Comparison of ENCODE assay signal across 8 cellular contexts in the genomic region with DNA sequence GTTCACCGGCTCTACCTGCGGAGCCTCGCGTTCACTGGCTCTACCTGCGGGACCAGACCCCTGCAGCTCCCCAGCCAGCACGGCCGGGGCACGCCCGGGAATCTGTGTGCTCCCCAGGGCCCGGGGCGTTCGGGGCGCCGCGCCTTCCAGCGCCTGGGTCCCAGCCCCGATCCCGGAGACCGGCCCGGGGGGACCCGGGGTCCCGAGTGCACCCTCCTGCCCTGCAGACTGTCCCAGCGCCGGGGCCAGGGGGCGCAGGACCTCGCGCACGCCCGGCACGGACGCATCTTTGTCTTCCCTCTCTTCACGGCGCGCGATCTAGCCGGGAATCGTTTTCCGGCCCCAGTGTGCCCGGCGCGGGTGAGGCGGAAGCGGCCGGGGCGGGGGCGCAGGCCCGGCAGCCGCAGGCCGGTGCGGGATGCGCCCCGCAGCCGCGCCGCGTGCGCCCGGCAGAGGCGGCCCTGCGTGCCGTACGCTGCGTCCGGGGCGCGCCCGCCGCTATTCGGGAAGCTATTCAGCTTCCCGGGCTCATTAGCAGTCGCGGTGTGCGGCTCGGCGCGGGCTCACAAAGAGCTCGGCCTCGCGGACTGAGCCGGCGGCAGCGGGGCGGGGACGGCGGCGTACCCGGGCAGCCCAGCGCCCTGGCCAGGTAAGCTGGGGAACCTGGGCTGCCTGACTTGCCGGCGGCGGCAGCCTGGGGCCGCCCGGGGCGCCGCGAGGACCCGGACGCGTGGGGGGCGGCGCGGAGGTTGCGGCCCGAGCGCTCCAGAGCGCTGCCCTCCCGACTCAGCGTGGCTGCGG. TPM values are rescaled to one million over a fixed set of nuclear protein-coding genes. Genes with fewer than 3 reads are reported as not detected.
DNase-seq lines count a peak whose midpoint lies in the region; ATAC-seq and TF ChIP-seq lines count a peak whose summit lies in the region.

APBA2 (plus strand) TSS at position 345 of the 801 bp plus-strand sequence. CDS start 167,911 bp downstream, outside the sequence.

- no TSS peak for BruUV-seq in PC-3 (replicated peaks; lab: Mats Ljungman, UMichigan)

- H3K9me2 ChIP-seq in PC-3 (replicated peaks; ENCODE audit: low read length): no peaks in the 10 kb centered on the region

- DNase-seq in G401 (ENCODE audit: low spot score) (no peak), PC-3 (peak; percentile 56), hepatic stellate cell (ENCODE audit: low spot score) (peak; percentile 51), smooth muscle cell (lab: John Stamatoyannopoulos, UW; ENCODE audit: unreplicated experiment) (no peak), AG08395 (ENCODE audit: low spot score) (no peak)
- peak; percentile 61 for DNase-seq in activated naive CD8-positive, alpha-beta T cell treated with anti-CD3 and anti-CD28 coated beads for 36 hours

- H3K79me2 ChIP-seq in PC-3 (ENCODE audit: low read length) (peaks cover 44% of the 10 kb centered on the region), smooth muscle cell (ENCODE audit: low read depth) (no peaks in the 10 kb centered on the region)

- H2AFZ ChIP-seq in PC-3 (ENCODE audit: low read length): peak within 1 kb of the TSS; percentile 94
- H2AFZ ChIP-seq in smooth muscle cell (ENCODE audit: low read depth): peak within 1 kb of the TSS; percentile 98

- H3K36me3 Mint-ChIP-seq in activated naive CD8-positive, alpha-beta T cell treated with anti-CD3 and anti-CD28 coated beads for 36 hours: peaks cover 8% of the 10 kb centered on the region

- H3K27me3 ChIP-seq in PC-3 (ENCODE audit: low read length): no peaks in the 10 kb centered on the region
- H3K27me3 ChIP-seq in smooth muscle cell (ENCODE audit: low read depth): peaks cover 18% of the 10 kb centered on the region

- H3K4me1 ChIP-seq in PC-3 (ENCODE audit: insufficient read depth, low read length): peaks cover 24% of the 10 kb centered on the region
- H3K4me1 ChIP-seq in smooth muscle cell (ENCODE audit: low read depth): peaks cover 21% of the 10 kb centered on the region

- H3K27ac ChIP-seq in PC-3 (ENCODE audit: low read length) (no peak within 1 kb of the TSS), smooth muscle cell (ENCODE audit: low read depth) (no peak within 1 kb of the TSS)

- H3K4me3 ChIP-seq in PC-3 (ENCODE audit: low read length) (peak within 1 kb of the TSS; percentile 75), smooth muscle cell (peak within 1 kb of the TSS; percentile 68)

- no peaks in the 10 kb centered on the region for H3K36me3 ChIP-seq in PC-3 (ENCODE audit: low read depth, low read length)
- no peaks in the 10 kb centered on the region for H3K36me3 ChIP-seq in smooth muscle cell (ENCODE audit: low read depth)

- CTCF ChIA-PET in PC-3 (lab: Charles Lee): no interaction called here

- H3K4me2 ChIP-seq in PC-3 (ENCODE audit: low read length): peak within 1 kb of the TSS; percentile 95
- H3K4me2 ChIP-seq in smooth muscle cell: peak within 1 kb of the TSS; percentile 97

- ATAC-seq in PC-3: peak; percentile 65
- ATAC-seq in GM19035 (IDR thresholded peaks at IDR 0.05; ENCODE audit: unreplicated experiment): no peak
- no peak for ATAC-seq in GM18867 (IDR thresholded peaks at IDR 0.05; ENCODE audit: unreplicated experiment)

- WGBS in smooth muscle cell (ENCODE audit: low lambda C conversion rate): under 1% methylated on average over 83 of the region's 109 CpGs

- H3K9me3 ChIP-seq in PC-3 (ENCODE audit: low read length) (no peaks in the 10 kb centered on the region), smooth muscle cell (replicated peaks; ENCODE audit: low read depth) (no peaks in the 10 kb centered on the region)

- H4K20me1 ChIP-seq in PC-3 (ENCODE audit: low read length) (no peaks in the 10 kb centered on the region), smooth muscle cell (ENCODE audit: low read depth) (no peaks in the 10 kb centered on the region)

- peaks cover 45% of the 10 kb centered on the region for H3K4me1 Mint-ChIP-seq in activated naive CD8-positive, alpha-beta T cell treated with anti-CD3 and anti-CD28 coated beads for 36 hours

- H3K27ac Mint-ChIP-seq in activated naive CD8-positive, alpha-beta T cell treated with anti-CD3 and anti-CD28 coated beads for 36 hours: peak within 1 kb of the TSS; percentile 85

- no peaks in the 10 kb centered on the region for H3F3A ChIP-seq in PC-3 (ENCODE audit: low read length, unreplicated experiment)
- H3F3A ChIP-seq in smooth muscle cell (ENCODE audit: low read depth): no peaks in the 10 kb centered on the region

- no peaks in the 10 kb centered on the region for H3K9me3 Mint-ChIP-seq in activated naive CD8-positive, alpha-beta T cell treated with anti-CD3 and anti-CD28 coated beads for 36 hours

- peak within 1 kb of the TSS; percentile 83 for H3K4me3 Mint-ChIP-seq in activated naive CD8-positive, alpha-beta T cell treated with anti-CD3 and anti-CD28 coated beads for 36 hours

- in situ Hi-C loops in G401 (cut with HindIII; ENCODE audit: low sequenced_read_pairs): no loop called here

- H3K9ac ChIP-seq in PC-3 (ENCODE audit: low read length) (peak within 1 kb of the TSS; percentile 69), smooth muscle cell (ENCODE audit: low read depth) (no peak within 1 kb of the TSS)

- POLR2A ChIA-PET in PC-3 (lab: Charles Lee; ENCODE audit: unreplicated experiment): no interaction called here

- intact Hi-C loops in PC-3 (cut with micrococcal nuclease): no loop called here

- H3K27me3 Mint-ChIP-seq in activated naive CD8-positive, alpha-beta T cell treated with anti-CD3 and anti-CD28 coated beads for 36 hours: no peaks in the 10 kb centered on the region

- TF ChIP-seq CTCF in PC-3 (conservative IDR thresholded peaks at IDR 0.05; ENCODE audit: low read depth, low read length) (no peak), smooth muscle cell (IDR thresholded peaks at IDR 0.05; ENCODE audit: borderline replicate concordance, insufficient read depth, poor library complexity, severe bottlenecking) (no peak)

RNA-seq across cellular contexts. Expression of gene APBA2, which starts in this region (rescaled TPM):
- total RNA-seq in G401 (2014; rRNA removed; shearing (Covaris generic)): 20.8 and 27.6 TPM in 2 replicates
- total RNA-seq in PC-3 (2014; rRNA removed) (61.7 and 69.7 TPM in 2 replicates), smooth muscle cell (10.2 and 13.6 TPM in 2 replicates)
- 10 to 100 TPM; 29.2 to 34.1 TPM for total RNA-seq in activated naive CD8-positive, alpha-beta T cell treated with anti-CD3 and anti-CD28 coated beads for 36 hours
- 14.9 and 23.1 TPM in 2 replicates for polyA plus RNA-seq in smooth muscle cell

Comparison
In these comparisons a context has a peak if more than half of its experiments do, and no peak if none do; other contexts are left out.
1. DNase-seq: peak in PC-3 (single experiment), activated naive CD8-positive, alpha-beta T cell treated with anti-CD3 and anti-CD28 coated beads for 36 hours (single experiment) and hepatic stellate cell (single experiment); none in G401 (single experiment), smooth muscle cell (single experiment) and AG08395 (single experiment).